Comparison of ENCODE assay signal across 12 cellular contexts in the genomic region with DNA sequence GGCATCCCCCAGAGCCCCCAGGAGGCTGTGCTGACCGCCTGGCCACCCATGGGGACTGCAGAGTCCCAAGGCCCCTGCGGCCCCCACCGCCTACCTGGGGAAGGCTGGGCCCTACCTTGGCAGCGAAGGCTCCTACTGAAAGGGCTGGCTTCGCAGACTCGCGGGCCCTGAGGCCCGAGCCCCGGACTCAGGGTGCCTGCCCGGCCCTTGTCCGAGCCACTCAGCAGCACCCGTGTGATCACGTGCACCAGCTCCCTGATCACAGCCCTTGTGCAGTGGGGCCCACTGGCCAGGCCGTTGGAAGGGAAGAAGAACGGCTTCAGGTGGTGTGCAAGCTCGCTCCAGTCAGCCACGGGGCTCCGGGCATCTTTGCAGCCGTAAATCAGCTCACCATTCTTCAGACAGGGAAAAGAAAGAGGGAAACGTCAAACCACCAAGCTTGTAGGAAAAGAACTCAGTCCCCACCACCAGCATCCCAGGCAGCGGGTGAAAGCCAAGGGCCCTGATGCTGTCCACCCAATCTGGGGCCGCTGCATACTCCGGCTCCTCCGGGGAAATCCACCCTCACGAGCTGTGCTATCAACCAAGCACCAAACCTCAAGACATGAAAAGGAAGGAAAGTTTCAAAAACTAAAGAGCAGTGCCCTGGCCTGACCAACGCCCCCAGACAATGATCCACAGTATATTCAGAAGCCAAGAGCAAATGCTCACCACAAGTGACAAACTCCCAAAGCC.
"Had no signal": no experiment of that assay in that cellular context is flagged by ENCODE, and none has a peak within 500 bp of the region (broad histone marks: within the 10 kb centered on the region; RNA-seq: fewer than 3 reads in every experiment).

No MANE protein-coding gene starts in this region.

- H3K4me1 ChIP-seq: thyroid gland had no signal

- ATAC-seq: activated CD4-positive, CD25-positive, alpha-beta regulatory T cell treated with anti-CD3 and anti-CD28 coated beads, Interleukin-2, amount 50 U/mL, for 24 hours; mucosa of descending colon; naive thymus-derived CD4-positive, alpha-beta T cell; SK-N-SH treated with all-trans-retinoic acid at 6 μM for 48 hours had no signal

- H3K9me3 Mint-ChIP-seq: endodermal cell; naive thymus-derived CD4-positive, alpha-beta T cell had no signal

- H3K27me3 Mint-ChIP-seq: naive thymus-derived CD4-positive, alpha-beta T cell had no signal

- H3K36me3 ChIP-seq: uterus had no signal

- H3K9me3 ChIP-seq: mucosa of descending colon, thyroid gland, uterus had no signal

- DNase-seq: activated CD4-positive, alpha-beta T cell treated with anti-CD3 and anti-CD28 coated beads, Interleukin-2, amount 50 U/mL, for 4 hours; activated naive CD4-positive, alpha-beta T cell treated with Interleukin-2 at 50 U/mL for 16 hours; mucosa of descending colon; T-helper 1 cell; T1000; thyroid gland had no signal

- H3K27me3 ChIP-seq: dorsolateral prefrontal cortex, thyroid gland, uterus had no signal

- H3K27ac Mint-ChIP-seq: endodermal cell had no signal

- H3K27ac ChIP-seq: dorsolateral prefrontal cortex, thyroid gland, uterus had no signal

- H3K4me3 Mint-ChIP-seq: endodermal cell; naive thymus-derived CD4-positive, alpha-beta T cell had no signal

- H3K4me3 ChIP-seq: dorsolateral prefrontal cortex, mucosa of descending colon, thyroid gland, uterus had no signal
